In genomic region chr9:38681747-38682227, GRCh38 we compare ENCODE assay signal across 13 cellular contexts. TPM values are rescaled to one million over a fixed set of nuclear protein-coding genes. Genes with fewer than 3 reads are reported as not detected.
DNase-seq lines count a peak whose midpoint lies in the region; ATAC-seq and TF ChIP-seq lines count a peak whose summit lies in the region.
"Had no signal": no experiment of that assay in that cellular context is flagged by ENCODE, and none has a peak within 500 bp of the region (broad histone marks: within the 10 kb centered on the region; RNA-seq: fewer than 3 reads in every experiment).

No MANE protein-coding gene starts in this region.

- DNase-seq in astrocyte of the hippocampus (ENCODE audit: low read depth, low spot score) (peak; percentile 86), kidney epithelial cell (ENCODE audit: low read depth) (peak; percentile 56), NCI-H1417 (lab: John Stamatoyannopoulos, UW) (no peak), caudate nucleus (lab: John Stamatoyannopoulos, UW) (no peak)
- no peak for DNase-seq in effector CD4-positive, alpha-beta T cell
- DNase-seq in activated CD4-positive, CD25-positive, alpha-beta regulatory T cell treated with anti-CD3 and anti-CD28 coated beads, Interleukin-2, amount 50 U/mL, for 72 hours: no peak
- DNase-seq: Karpas-422, NCI-H774 had no signal

- peaks cover 81% of the 10 kb centered on the region for H3K4me1 ChIP-seq in BLaER1

- no peaks in the 10 kb centered on the region for H3K27me3 ChIP-seq in BLaER1
- no peaks in the 10 kb centered on the region for H3K27me3 ChIP-seq in kidney epithelial cell (ENCODE audit: control insufficient read depth, insufficient read depth, low read length)

- ATAC-seq in HG03442 (IDR thresholded peaks at IDR 0.05; ENCODE audit: unreplicated experiment): peak; percentile 65

- H3K36me3 ChIP-seq in BLaER1: no peaks in the 10 kb centered on the region
- H3K36me3 ChIP-seq in kidney epithelial cell (ENCODE audit: control insufficient read depth, insufficient read depth, low read length): no peaks in the 10 kb centered on the region

- no peak for TF ChIP-seq CTCF in kidney epithelial cell (IDR thresholded peaks at IDR 0.05; ENCODE audit: insufficient read depth, low read length, poor library complexity, severe bottlenecking)

- H3K4me3 ChIP-seq in BLaER1: no peak overlapping the region
- no peak overlapping the region for H3K4me3 ChIP-seq in kidney epithelial cell (ENCODE audit: low read depth, low read length)

- 0 out of 2 replicates have a peak, but pooled peaks cover 3% of the 10 kb centered on the region for H3K9me3 ChIP-seq in BLaER1

- H3K9ac ChIP-seq in BLaER1: no peak overlapping the region

- peak overlapping the region; percentile 75 for H3K4me2 ChIP-seq in BLaER1

- no peaks in the 10 kb centered on the region for H4K20me1 ChIP-seq in BLaER1

- H3K27ac ChIP-seq in BLaER1: peak overlapping the region; percentile 81
- no peak overlapping the region for H3K27ac ChIP-seq in caudate nucleus (ENCODE audit: low read depth, low read length)

RNA-seq across cellular contexts. Expression of gene FAM240B, which starts 38.1 kb away (rescaled TPM):
- not detected in 2 replicates for total RNA-seq in kidney epithelial cell
- total RNA-seq: activated T-helper 2 cell treated with anti-CD3 and anti-CD28 coated beads, Interferon-gamma antibody, Interleukin-2, Interleukin-4, amounts not matched to agents 10 μg/mL and 5 μg/mL and 100 μg/mL, durations not matched to agents 14 hours and 24 hours and 36 hours; dermis microvascular lymphatic vessel endothelial cell; pulmonary artery endothelial cell had no signal

Comparison
In these comparisons a context has a peak if more than half of its experiments do, and no peak if none do; other contexts are left out.
1. DNase-seq: peak in astrocyte of the hippocampus (single experiment) and kidney epithelial cell (single experiment); none in effector CD4-positive, alpha-beta T cell (single experiment), activated CD4-positive, CD25-positive, alpha-beta regulatory T cell treated with anti-CD3 and anti-CD28 coated beads, Interleukin-2, amount 50 U/mL, for 72 hours (single experiment), NCI-H1417 (0 of 3) and caudate nucleus (0 of 61).